ENCODE assay signal across 2 cellular contexts in genomic region chr22:44211946-44212930, GRCh38.
TF ChIP-seq lines count a peak whose summit lies in the region.

No MANE protein-coding gene starts in this region.

TF ChIP-seq in IMR-90, 13 proteins besides CTCF, POLR2A, EP300 and RAD21:
- TF ChIP-seq CEBPB (IDR thresholded peaks at IDR 0.05; ENCODE audit: low read depth, low read length) (no peak), NFE2L2 (IDR thresholded peaks at IDR 0.05; ENCODE audit: low read depth, low read length) (no peak), RCOR1 (IDR thresholded peaks at IDR 0.05; ENCODE audit: insufficient replicate concordance, low read length) (no peak), SMC3 (IDR thresholded peaks at IDR 0.05; ENCODE audit: low read depth, low read length) (no peak), MXI1 (IDR thresholded peaks at IDR 0.05; ENCODE audit: borderline replicate concordance, low read depth, low read length) (no peak), FOS (IDR thresholded peaks at IDR 0.05; ENCODE audit: low read depth, low read length) (no peak), RFX5 (IDR thresholded peaks at IDR 0.05; ENCODE audit: low read depth, low read length) (no peak)
TF ChIP-seq in IMR-90: peak in this region for 0.

TF ChIP-seq in H1, 55 proteins besides CTCF, POLR2A, EP300 and RAD21:
- no peak for TF ChIP-seq E2F6 (IDR thresholded peaks at IDR 0.05)
- TF ChIP-seq CREB1 (IDR thresholded peaks at IDR 0.05): no peak
- TF ChIP-seq SP1 (IDR thresholded peaks at IDR 0.05; ENCODE audit: low read depth, low read length): no peak
- no peak for TF ChIP-seq RFX5 (IDR thresholded peaks at IDR 0.05; ENCODE audit: borderline replicate concordance, low read depth, low read length)
